In genomic region chr16:5639531-5639930, GRCh38 we compare ENCODE assay signal across 16 cellular contexts.
A peak's percentile ranks its signal among the peaks of the same experiment; 100 is the strongest.
DNase-seq lines count a peak whose midpoint lies in the region; TF ChIP-seq lines count a peak whose summit lies in the region.
"Had no signal": no experiment of that assay in that cellular context is flagged by ENCODE, and none has a peak within 500 bp of the region (broad histone marks: within the 10 kb centered on the region; RNA-seq: fewer than 3 reads in every experiment).

No MANE protein-coding gene starts in this region.

- TF ChIP-seq CTCF in coronary artery (IDR thresholded peaks at IDR 0.05), result no peak

- H3K4me3 ChIP-seq in coronary artery, result no peak overlapping the region
- H3K4me3 ChIP-seq: GM12878 had no signal

- peak; percentile 37 to 62 for DNase-seq in NCI-H187 (lab: John Stamatoyannopoulos, UW)
- peak; percentile 15 for DNase-seq in occipital lobe (lab: John Stamatoyannopoulos, UW)
- DNase-seq in stimulated activated CD4-positive, alpha-beta T cell treated with anti-CD3 and anti-CD28 coated beads, Interleukin-1b, Interleukin-23, amount 100 ng/mL, for 48 hours, result no peak
- DNase-seq in coronary artery (ENCODE audit: low spot score), result no peak
- no peak for DNase-seq in SHP77 (lab: John Stamatoyannopoulos, UW)
- DNase-seq: ACHN; Caco-2; CD4-positive, alpha-beta T cell; DMS153; DND-41; EL; H9; IMR-90 had no signal

- H3K27ac ChIP-seq in cingulate gyrus (ENCODE audit: low read depth, low read length), result peak overlapping the region; percentile 43
- no peak overlapping the region for H3K27ac ChIP-seq in coronary artery
- H3K27ac ChIP-seq: C4-2B had no signal

Comparison
In these comparisons a context has a peak if more than half of its experiments do, and no peak if none do; other contexts are left out.
1. DNase-seq: peak in NCI-H187 (2 of 2) and occipital lobe (single experiment); none in stimulated activated CD4-positive, alpha-beta T cell treated with anti-CD3 and anti-CD28 coated beads, Interleukin-1b, Interleukin-23, amount 100 ng/mL, for 48 hours (single experiment), coronary artery (single experiment) and SHP77 (0 of 2).